29 cellular contexts compared by ENCODE assay signal in genomic region chr7:3429981-3430380, GRCh38.
"Had no signal": no experiment of that assay in that cellular context is flagged by ENCODE, and none has a peak within 500 bp of the region (broad histone marks: within the 10 kb centered on the region; RNA-seq: fewer than 3 reads in every experiment).

No MANE protein-coding gene starts in this region.

- DNase-seq: heart right ventricle; kidney glomerular epithelial cell; left colon; lower lobe of right lung; mammary epithelial cell; mesenchymal stem cell; mucosa of descending colon; naive thymus-derived CD4-positive, alpha-beta T cell; nucleus accumbens; right lobe of liver; stimulated activated CD4-positive, alpha-beta T cell treated with anti-CD3 and anti-CD28 coated beads, Interleukin-2, amount 100 ng/mL, for 24 hours; stimulated activated CD4-positive, alpha-beta T cell treated with anti-CD3 and anti-CD28 coated beads, Interleukin-4, amount 100 ng/mL, for 1 hour; stimulated activated naive B cell treated with anti-CD40 and anti-IgM and Interleukin-4, amounts not matched to agents 10 μg/mL and 1 μg/mL and 100 μg/mL, for 72 hours; stimulated activated naive CD8-positive, alpha-beta T cell treated with anti-CD3 and anti-CD28 coated beads, Interleukin-15, Interleukin-2, amounts not matched to agents 100 U/mL and 50 U/mL, for 24 hours; stomach; testis; thyroid gland; transverse colon; upper lobe of right lung; uterus had no signal

- H3K36me3 ChIP-seq: heart right ventricle, left lung, lower lobe of right lung, right atrium auricular region, right lobe of liver, stomach, thyroid gland, transverse colon, upper lobe of right lung, uterus had no signal

- H3K9ac ChIP-seq: parathyroid adenoma had no signal

- H3K9me3 Mint-ChIP-seq: mesothelial cell of epicardium; naive thymus-derived CD4-positive, alpha-beta T cell; nephron; neural crest cell had no signal

- H3K27ac ChIP-seq: heart right ventricle, hepatocyte, left lung, lower lobe of right lung, parathyroid adenoma, right atrium auricular region, right lobe of liver, stomach, testis, thyroid gland, transverse colon, upper lobe of right lung, uterus had no signal

- H3K9me3 ChIP-seq: heart right ventricle, left lung, lower lobe of right lung, mucosa of descending colon, right atrium auricular region, right lobe of liver, stomach, testis, thyroid gland, transverse colon, upper lobe of right lung, uterus had no signal

- H3K4me3 Mint-ChIP-seq: mesothelial cell of epicardium; naive thymus-derived CD4-positive, alpha-beta T cell; nephron; neural crest cell; stimulated activated naive B cell treated with anti-CD40 and anti-IgM and Interleukin-4, amounts not matched to agents 10 μg/mL and 1 μg/mL and 100 μg/mL, for 72 hours had no signal

- H3K4me2 ChIP-seq: hepatocyte, smooth muscle cell had no signal

- H3K36me3 Mint-ChIP-seq: mesothelial cell of epicardium; naive thymus-derived CD4-positive, alpha-beta T cell; stimulated activated naive B cell treated with anti-CD40 and anti-IgM and Interleukin-4, amounts not matched to agents 10 μg/mL and 1 μg/mL and 100 μg/mL, for 72 hours had no signal

- H3K79me2 ChIP-seq: parathyroid adenoma had no signal

- H3K4me3 ChIP-seq: heart right ventricle, hepatocyte, left lung, lower lobe of right lung, mucosa of descending colon, right atrium auricular region, right lobe of liver, smooth muscle cell, stomach, testis, thyroid gland, transverse colon, upper lobe of right lung, uterus had no signal

- H3K27me3 ChIP-seq: heart right ventricle, hepatocyte, left lung, right atrium auricular region, right lobe of liver, stomach, testis, thyroid gland, transverse colon, upper lobe of right lung, uterus had no signal

- H3K27me3 Mint-ChIP-seq: progenitor cell of endocrine pancreas had no signal

- H3K4me1 ChIP-seq: heart right ventricle, left lung, lower lobe of right lung, parathyroid adenoma, right atrium auricular region, right lobe of liver, stomach, testis, thyroid gland, transverse colon, upper lobe of right lung, uterus had no signal

- ATAC-seq: heart right ventricle; left colon; left lung; lower lobe of right lung; mucosa of descending colon; naive thymus-derived CD4-positive, alpha-beta T cell; right lobe of liver; stimulated activated naive B cell treated with anti-CD40 and anti-IgM and Interleukin-4, amounts not matched to agents 10 μg/mL and 1 μg/mL and 100 μg/mL, for 72 hours; stimulated activated naive CD8-positive, alpha-beta T cell treated with anti-CD3 and anti-CD28 coated beads, Interleukin-15, Interleukin-2, amounts not matched to agents 100 U/mL and 50 U/mL, for 24 hours; upper lobe of right lung had no signal

- H3K27ac Mint-ChIP-seq: mesothelial cell of epicardium; nephron; stimulated activated naive B cell treated with anti-CD40 and anti-IgM and Interleukin-4, amounts not matched to agents 10 μg/mL and 1 μg/mL and 100 μg/mL, for 72 hours had no signal

- H2AFZ ChIP-seq: hepatocyte, parathyroid adenoma had no signal

- H3K4me1 Mint-ChIP-seq: neural crest cell; stimulated activated naive B cell treated with anti-CD40 and anti-IgM and Interleukin-4, amounts not matched to agents 10 μg/mL and 1 μg/mL and 100 μg/mL, for 72 hours had no signal
